10 cellular contexts compared by ENCODE assay signal in genomic region chr1:55478742-55479141, GRCh38.
DNase-seq lines count a peak whose midpoint lies in the region; ATAC-seq, FAIRE-seq and TF ChIP-seq lines count a peak whose summit lies in the region.
"Had no signal": no experiment of that assay in that cellular context is flagged by ENCODE, and none has a peak within 500 bp of the region (broad histone marks: within the 10 kb centered on the region; RNA-seq: fewer than 3 reads in every experiment).

No MANE protein-coding gene starts in this region.

- no peak for DNase-seq in activated CD8-positive, alpha-beta T cell treated with anti-CD3 and anti-CD28 coated beads for 36 hours
- no peak for DNase-seq in activated CD8-positive, alpha-beta T cell treated with anti-CD3 and anti-CD28 coated beads, Interleukin-2, amount 10 ng/mL, durations not matched to agents 7 days and 5 days
- DNase-seq in NCI-H69 (lab: John Stamatoyannopoulos, UW) (peak; percentile 0), dermis microvascular lymphatic vessel endothelial cell (ENCODE audit: low read depth in 2 of 2) (peak; percentile 34 to 59), small intestine (peak; percentile 21), dorsolateral prefrontal cortex (no peak), sigmoid colon (no peak)
- no peak for DNase-seq in activated naive CD4-positive, alpha-beta T cell treated with anti-CD3 and anti-CD28 coated beads, Interleukin-2, amount 50 U/mL, for 72 hours (ENCODE audit: low spot score in 2 of 2)
- DNase-seq: activated CD4-positive, alpha-beta T cell treated with anti-CD3 and anti-CD28 coated beads for 1 hour; CD8-positive, alpha-beta memory T cell had no signal

- peaks cover 10% of the 10 kb centered on the region for H3K27me3 Mint-ChIP-seq in activated CD8-positive, alpha-beta T cell treated with anti-CD3 and anti-CD28 coated beads for 36 hours
- peaks cover 5% of the 10 kb centered on the region for H3K27me3 Mint-ChIP-seq in activated CD8-positive, alpha-beta T cell treated with anti-CD3 and anti-CD28 coated beads, Interleukin-2, amount 10 ng/mL, durations not matched to agents 7 days and 5 days (ENCODE audit: low read depth)

- H3K27me3 ChIP-seq in small intestine (ENCODE audit: control insufficient read depth in 2 of 2, insufficient read depth in 2 of 2, low read length in 2 of 2): no peaks in the 10 kb centered on the region
- peaks cover 0 to 18% (median 0%) of the 10 kb centered on the region in 45 donors for H3K27me3 ChIP-seq in dorsolateral prefrontal cortex
- H3K27me3 ChIP-seq in sigmoid colon: no peaks in the 10 kb centered on the region

- TF ChIP-seq EP300 in sigmoid colon (IDR thresholded peaks at IDR 0.05): no peak

- TF ChIP-seq POLR2A in sigmoid colon (IDR thresholded peaks at IDR 0.05): no peak

- FAIRE-seq in small intestine (lab: Jason Lieb, UNC): no peak

- peak; percentile 19 for TF ChIP-seq CTCF in activated CD8-positive, alpha-beta T cell treated with anti-CD3 and anti-CD28 coated beads for 36 hours (IDR thresholded peaks at IDR 0.05)
- TF ChIP-seq CTCF in dorsolateral prefrontal cortex (IDR thresholded peaks at IDR 0.05 in 54 of 56, conservative IDR thresholded peaks at IDR 0.05 in 2 of 56; ENCODE audit: low read depth in 1 of 56, partially characterized antibody in 56 of 56) (peak in 19 of 56 donors; percentile 9 to 38 (median 22)), sigmoid colon (IDR thresholded peaks at IDR 0.05) (no peak)

- H3K27ac ChIP-seq in small intestine (ENCODE audit: low read depth in 1 of 2, low read length in 1 of 2): no peak overlapping the region
- no peak overlapping the region for H3K27ac ChIP-seq in dorsolateral prefrontal cortex
- no peak overlapping the region for H3K27ac ChIP-seq in sigmoid colon

- CTCF ChIA-PET in activated CD8-positive, alpha-beta T cell treated with anti-CD3 and anti-CD28 coated beads for 36 hours (lab: Charles Lee): interaction anchor here (0.7 to 1.6 kb wide), 7 partner anchors 13 to 1231 kb away, joined by 3 to 6 read pairs (median 3); no protein-coding TSS in a partner anchor
- CTCF ChIA-PET in activated CD8-positive, alpha-beta T cell treated with anti-CD3 and anti-CD28 coated beads, Interleukin-2, amount 10 ng/mL, durations not matched to agents 7 days and 5 days (lab: Charles Lee): interaction anchor here (0.7 to 2.4 kb wide), 11 partner anchors 10 to 1342 kb away, joined by 3 to 11 read pairs (median 3); no protein-coding TSS in a partner anchor

- intact Hi-C loops in activated CD8-positive, alpha-beta T cell treated with anti-CD3 and anti-CD28 coated beads for 36 hours (cut with micrococcal nuclease): no loop called here
- intact Hi-C loops in dorsolateral prefrontal cortex (cut with DNase I): no loop called here
- intact Hi-C loops in sigmoid colon (cut with DNase I): no loop called here

- POLR2A ChIA-PET in activated CD8-positive, alpha-beta T cell treated with anti-CD3 and anti-CD28 coated beads for 36 hours (lab: Charles Lee): no interaction called here
- POLR2A ChIA-PET in activated CD8-positive, alpha-beta T cell treated with anti-CD3 and anti-CD28 coated beads, Interleukin-2, amount 10 ng/mL, durations not matched to agents 7 days and 5 days (lab: Charles Lee): no interaction called here

- ATAC-seq in activated CD8-positive, alpha-beta T cell treated with anti-CD3 and anti-CD28 coated beads for 36 hours: no peak
- ATAC-seq in activated CD8-positive, alpha-beta T cell treated with anti-CD3 and anti-CD28 coated beads, Interleukin-2, amount 10 ng/mL, durations not matched to agents 7 days and 5 days: no peak
- no peak for ATAC-seq in activated naive CD4-positive, alpha-beta T cell treated with anti-CD3 and anti-CD28 coated beads, Interleukin-2, amount 50 U/mL, for 72 hours

- no peaks in the 10 kb centered on the region for H3K9me3 Mint-ChIP-seq in activated CD8-positive, alpha-beta T cell treated with anti-CD3 and anti-CD28 coated beads for 36 hours
- H3K9me3 Mint-ChIP-seq in activated CD8-positive, alpha-beta T cell treated with anti-CD3 and anti-CD28 coated beads, Interleukin-2, amount 10 ng/mL, durations not matched to agents 7 days and 5 days (ENCODE audit: insufficient read depth): no peaks in the 10 kb centered on the region
- H3K9me3 Mint-ChIP-seq in activated naive CD4-positive, alpha-beta T cell treated with anti-CD3 and anti-CD28 coated beads, Interleukin-2, amount 50 U/mL, for 72 hours: no peaks in the 10 kb centered on the region

- H3K4me3 ChIP-seq in small intestine (ENCODE audit: low read depth in 1 of 2, low read length in 2 of 2) (no peak overlapping the region), dorsolateral prefrontal cortex (no peak overlapping the region), sigmoid colon (no peak overlapping the region)

- no peak overlapping the region for H3K27ac Mint-ChIP-seq in activated CD8-positive, alpha-beta T cell treated with anti-CD3 and anti-CD28 coated beads for 36 hours
- no peak overlapping the region for H3K27ac Mint-ChIP-seq in activated CD8-positive, alpha-beta T cell treated with anti-CD3 and anti-CD28 coated beads, Interleukin-2, amount 10 ng/mL, durations not matched to agents 7 days and 5 days
- no peak overlapping the region for H3K27ac Mint-ChIP-seq in activated naive CD4-positive, alpha-beta T cell treated with anti-CD3 and anti-CD28 coated beads, Interleukin-2, amount 50 U/mL, for 72 hours
- H3K27ac Mint-ChIP-seq: CD8-positive, alpha-beta memory T cell had no signal

- H3K9me3 ChIP-seq in small intestine (ENCODE audit: control insufficient read depth, low read depth): no peaks in the 10 kb centered on the region
- peaks cover 0 to 4% (median 0%) of the 10 kb centered on the region in 4 donors for H3K9me3 ChIP-seq in sigmoid colon

- peaks cover 0 to 5% of the 10 kb centered on the region in 2 donors for H3K4me1 ChIP-seq in small intestine (ENCODE audit: control insufficient read depth in 2 of 2, insufficient read depth in 1 of 2, low read depth in 1 of 2, low read length in 1 of 2)
- no peaks in the 10 kb centered on the region for H3K4me1 ChIP-seq in sigmoid colon

- no peaks in the 10 kb centered on the region for H3K36me3 Mint-ChIP-seq in activated CD8-positive, alpha-beta T cell treated with anti-CD3 and anti-CD28 coated beads for 36 hours (ENCODE audit: low read depth)
- no peaks in the 10 kb centered on the region for H3K36me3 Mint-ChIP-seq in activated CD8-positive, alpha-beta T cell treated with anti-CD3 and anti-CD28 coated beads, Interleukin-2, amount 10 ng/mL, durations not matched to agents 7 days and 5 days (ENCODE audit: low read depth)
- H3K36me3 Mint-ChIP-seq in activated naive CD4-positive, alpha-beta T cell treated with anti-CD3 and anti-CD28 coated beads, Interleukin-2, amount 50 U/mL, for 72 hours: no peaks in the 10 kb centered on the region
- H3K36me3 Mint-ChIP-seq: CD8-positive, alpha-beta memory T cell had no signal

- no peaks in the 10 kb centered on the region for H3K4me1 Mint-ChIP-seq in activated CD8-positive, alpha-beta T cell treated with anti-CD3 and anti-CD28 coated beads for 36 hours (ENCODE audit: low read depth)
- no peaks in the 10 kb centered on the region for H3K4me1 Mint-ChIP-seq in activated CD8-positive, alpha-beta T cell treated with anti-CD3 and anti-CD28 coated beads, Interleukin-2, amount 10 ng/mL, durations not matched to agents 7 days and 5 days (ENCODE audit: low read depth)
- H3K4me1 Mint-ChIP-seq: CD8-positive, alpha-beta memory T cell had no signal

- no peak overlapping the region for H3K4me3 Mint-ChIP-seq in activated CD8-positive, alpha-beta T cell treated with anti-CD3 and anti-CD28 coated beads for 36 hours
- no peak overlapping the region for H3K4me3 Mint-ChIP-seq in activated CD8-positive, alpha-beta T cell treated with anti-CD3 and anti-CD28 coated beads, Interleukin-2, amount 10 ng/mL, durations not matched to agents 7 days and 5 days
- H3K4me3 Mint-ChIP-seq: CD8-positive, alpha-beta memory T cell had no signal

- H3K36me3 ChIP-seq in small intestine (ENCODE audit: control insufficient read depth in 2 of 2, insufficient read depth in 2 of 2, low read length in 2 of 2) (no peaks in the 10 kb centered on the region), sigmoid colon (no peaks in the 10 kb centered on the region)

- WGBS in small intestine, 3 donors: 65 to 83% (median 76%) methylated on average over 2 of the region's 2 CpGs
- 83 to 88% methylated on average over 2 of the region's 2 CpGs for WGBS in sigmoid colon, 2 donors

Comparison
In these comparisons a context has a peak if more than half of its experiments do, and no peak if none do; other contexts are left out.
1. DNase-seq: peak in NCI-H69 (single experiment), dermis microvascular lymphatic vessel endothelial cell (2 of 2) and small intestine (single experiment); none in activated CD8-positive, alpha-beta T cell treated with anti-CD3 and anti-CD28 coated beads for 36 hours (single experiment), activated CD8-positive, alpha-beta T cell treated with anti-CD3 and anti-CD28 coated beads, Interleukin-2, amount 10 ng/mL, durations not matched to agents 7 days and 5 days (single experiment), dorsolateral prefrontal cortex (0 of 10), sigmoid colon (single experiment) and activated naive CD4-positive, alpha-beta T cell treated with anti-CD3 and anti-CD28 coated beads, Interleukin-2, amount 50 U/mL, for 72 hours (0 of 2).